ENCODE assay signal across 5 cellular contexts in the genomic region with DNA sequence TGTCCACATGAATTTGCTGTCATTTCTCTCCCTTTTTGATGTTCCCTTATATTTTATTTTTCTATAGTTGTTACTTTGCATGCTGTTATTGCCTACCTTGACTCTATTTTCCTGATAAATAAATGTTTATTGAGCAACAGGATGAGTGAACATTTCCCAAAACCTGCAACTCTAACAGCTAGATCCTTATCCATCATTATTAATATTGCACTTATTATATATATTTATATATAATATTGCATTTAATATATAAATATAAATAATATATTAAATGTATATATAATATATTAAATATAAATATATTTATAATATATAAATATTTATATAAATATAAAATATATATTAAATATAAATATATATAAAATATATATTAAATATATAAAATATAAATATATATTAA.
"Had no signal": no experiment of that assay in that cellular context is flagged by ENCODE, and none has a peak within 500 bp of the region (broad histone marks: within the 10 kb centered on the region; RNA-seq: fewer than 3 reads in every experiment).

No MANE protein-coding gene starts in this region.

- H3K27ac ChIP-seq: HL-60 had no signal

- H3K4me3 ChIP-seq: K562 had no signal

- H3K27me3 Mint-ChIP-seq: IgD-negative memory B cell had no signal

- H3K4me1 Mint-ChIP-seq: IgD-negative memory B cell had no signal

- H3K36me3 Mint-ChIP-seq: IgD-negative memory B cell had no signal

- H3K9me3 Mint-ChIP-seq: IgD-negative memory B cell had no signal

- H3K27ac Mint-ChIP-seq: IgD-negative memory B cell had no signal

- H3K4me3 Mint-ChIP-seq: IgD-negative memory B cell had no signal

- DNase-seq: IMR-90, KG1 had no signal
